17 cellular contexts compared by ENCODE assay signal in genomic region chr6:10725716-10726115, GRCh38. TPM values are rescaled to one million over a fixed set of nuclear protein-coding genes. Genes with fewer than 3 reads are reported as not detected.
A peak's percentile ranks its signal among the peaks of the same experiment; 100 is the strongest.
DNase-seq lines count a peak whose midpoint lies in the region; ATAC-seq and TF ChIP-seq lines count a peak whose summit lies in the region.
"Had no signal": no experiment of that assay in that cellular context is flagged by ENCODE, and none has a peak within 500 bp of the region (broad histone marks: within the 10 kb centered on the region; RNA-seq: fewer than 3 reads in every experiment).

No MANE protein-coding gene starts in this region.

- peak overlapping the region in 2 of 3 experiments; percentile 76 to 80; a peak in 3 of 7 replicates for H3K27ac Mint-ChIP-seq in H9
- H3K27ac Mint-ChIP-seq in chondrocyte (ENCODE audit: unreplicated experiment) = no peak overlapping the region
- H3K27ac Mint-ChIP-seq in neural crest cell (ENCODE audit: unreplicated experiment) = no peak overlapping the region

- no peak overlapping the region for H3K18ac ChIP-seq in H9 (ENCODE audit: insufficient read length, low read depth, low read length)

- no peaks in the 10 kb centered on the region for H3K27me3 ChIP-seq in H9 (ENCODE audit: insufficient read depth, low read length)
- H3K27me3 ChIP-seq: esophagus muscularis mucosa had no signal

- H3K23ac ChIP-seq in H9 (ENCODE audit: insufficient read length, low read depth, low read length) = no peak overlapping the region

- H3K79me1 ChIP-seq in H9 (ENCODE audit: insufficient read depth, low read depth, low read length, poor library complexity, severe bottlenecking) = no peaks in the 10 kb centered on the region

- no peak overlapping the region for H4K8ac ChIP-seq in H9 (replicated peaks; ENCODE audit: insufficient read length, low read depth, low read length)

- no peak overlapping the region for H3T11ph ChIP-seq in H9 (ENCODE audit: low read length)

- H3K27me3 Mint-ChIP-seq in H9 (ENCODE audit: low read depth) = no peaks in the 10 kb centered on the region
- H3K27me3 Mint-ChIP-seq in chondrocyte (ENCODE audit: low read depth) = no peaks in the 10 kb centered on the region
- H3K27me3 Mint-ChIP-seq in neural crest cell (ENCODE audit: low read depth) = no peaks in the 10 kb centered on the region

- no peaks in the 10 kb centered on the region for H4K20me1 ChIP-seq in H9 (ENCODE audit: control insufficient read depth, insufficient read depth, insufficient read length)

- no peak overlapping the region for H4K5ac ChIP-seq in H9 (ENCODE audit: insufficient read length, low read depth, low read length)

- H3K9ac ChIP-seq in H9 (ENCODE audit: extremely low read depth, insufficient read length, low read length) = no peak overlapping the region

- H3K4me1 ChIP-seq in H9 (ENCODE audit: insufficient read depth, low read length) (0 out of 2 replicates have a peak, but pooled peaks cover 2% of the 10 kb centered on the region), mucosa of descending colon (ENCODE audit: low read depth) (peaks cover 13% of the 10 kb centered on the region)

- H3K14ac ChIP-seq in H9 (ENCODE audit: insufficient read depth, low read length) = no peak overlapping the region

- H3K4ac ChIP-seq in H9 (ENCODE audit: low read depth, low read length) = no peak overlapping the region

- H3K9me3 Mint-ChIP-seq in H9 (no peaks in the 10 kb centered on the region; a peak in 2 of 5 replicates), chondrocyte (ENCODE audit: low read depth) (no peaks in the 10 kb centered on the region), neural crest cell (peaks cover 2% of the 10 kb centered on the region)

- H2AK5ac ChIP-seq in H9 (ENCODE audit: insufficient read length, low read length) = no peak overlapping the region

- no peak overlapping the region for H2BK12ac ChIP-seq in H9 (ENCODE audit: insufficient read length, low read depth, low read length)

- H3K4me1 Mint-ChIP-seq in H9 (peaks cover 19 to 23% of the 10 kb centered on the region in 2 experiments), chondrocyte (ENCODE audit: low read depth) (peaks cover 45% of the 10 kb centered on the region), neural crest cell (peaks cover 38% of the 10 kb centered on the region)

- H3K4me3 Mint-ChIP-seq in H9 (peak overlapping the region in 1 of 2 experiments; percentile 43; a peak in 1 of 5 replicates), chondrocyte (ENCODE audit: unreplicated experiment) (no peak overlapping the region), neural crest cell (peak overlapping the region; percentile 98)

- H3K36me3 Mint-ChIP-seq in H9 (ENCODE audit: insufficient read depth in 1 of 3, low read depth in 3 of 3) = peaks cover 16 to 54% (median 50%) of the 10 kb centered on the region in 3 experiments
- peaks cover 23% of the 10 kb centered on the region for H3K36me3 Mint-ChIP-seq in chondrocyte (ENCODE audit: low read depth)
- H3K36me3 Mint-ChIP-seq in neural crest cell (ENCODE audit: low read depth) = peaks cover 16% of the 10 kb centered on the region

- H3K23me2 ChIP-seq in H9 (ENCODE audit: insufficient read length, low read depth, low read length, poor library complexity, severe bottlenecking) = peaks cover 9% of the 10 kb centered on the region

- DNase-seq in Ammon's horn (ENCODE audit: low spot score) = peak; percentile 72
- DNase-seq in H9 = no peak
- peak; percentile 41 for DNase-seq in chondrocyte (ENCODE audit: low spot score)
- DNase-seq in neural crest cell (ENCODE audit: low read depth, low spot score) = no peak
- no peak for DNase-seq in A172 (ENCODE audit: low spot score)
- DNase-seq in mucosa of descending colon = no peak
- no peak for DNase-seq in stimulated activated CD4-positive, alpha-beta T cell treated with anti-CD3 and anti-CD28 coated beads, Interleukin-12 subunit alpha, Interleukin-12 subunit beta, amount 100 ng/mL, for 4 hours
- DNase-seq: activated gamma-delta T cell; effector CD4-positive, alpha-beta T cell; NCI-H1105 treated with DMSO at 0.1 percent for 48 hours; NCI-H510A treated with DMSO at 0.1 percent for 48 hours had no signal

- ATAC-seq in mucosa of descending colon (no peak), HG03196 (IDR thresholded peaks at IDR 0.05; ENCODE audit: unreplicated experiment) (no peak)

- intact Hi-C loops in mucosa of descending colon (cut with DNase I, micrococcal nuclease) = no loop called here

- no peaks in the 10 kb centered on the region for H3K36me3 ChIP-seq in mucosa of descending colon (ENCODE audit: low read depth)

- H3K9me3 ChIP-seq in H9 (ENCODE audit: control insufficient read depth, low read depth, low read length) (no peaks in the 10 kb centered on the region), mucosa of descending colon (no peaks in the 10 kb centered on the region)
- H3K9me3 ChIP-seq: esophagus muscularis mucosa, thoracic aorta had no signal

- no peak overlapping the region for H4K91ac ChIP-seq in H9 (ENCODE audit: insufficient read length, low read depth, low read length)

- H3K4me2 ChIP-seq in H9 (ENCODE audit: insufficient read depth, insufficient read length, low read length) = no peak overlapping the region
- H3K4me2 ChIP-seq: smooth muscle cell had no signal

- H3K27ac ChIP-seq in H9 (ENCODE audit: insufficient read length, low read depth, low read length) = no peak overlapping the region
- H3K27ac ChIP-seq: esophagus muscularis mucosa, thoracic aorta had no signal

- H3K56ac ChIP-seq in H9 (ENCODE audit: insufficient read length, low read depth, low read length) = no peak overlapping the region

- no peak overlapping the region for H2AFZ ChIP-seq in H9 (ENCODE audit: low read length)

- no CpG with 5 or more reads among the region's 9 CpGs for WGBS in H9 (ENCODE audit: extremely low coverage, insufficient read length, low lambda C conversion rate)

- H3K79me2 ChIP-seq in H9 (ENCODE audit: insufficient read depth, low read length) = no peaks in the 10 kb centered on the region

- TF ChIP-seq CTCF in H9 (conservative IDR thresholded peaks at IDR 0.05) (no peak), chondrocyte (IDR thresholded peaks at IDR 0.05) (no peak), neural crest cell (conservative IDR thresholded peaks at IDR 0.05) (no peak), mucosa of descending colon (IDR thresholded peaks at IDR 0.05) (no peak)

- H2BK120ac ChIP-seq in H9 (ENCODE audit: low read depth, low read length, poor library complexity, severe bottlenecking) = no peak overlapping the region

- no peak overlapping the region for H2BK5ac ChIP-seq in H9 (ENCODE audit: insufficient read length, low read length)

- H2BK15ac ChIP-seq in H9 (ENCODE audit: low read depth, low read length) = no peak overlapping the region

- H3K4me3 ChIP-seq in mucosa of descending colon = no peak overlapping the region
- H3K4me3 ChIP-seq: esophagus muscularis mucosa, smooth muscle cell, thoracic aorta had no signal

- H2BK20ac ChIP-seq in H9 (ENCODE audit: low read depth, low read length, poor library complexity, severe bottlenecking) = no peak overlapping the region

RNA-seq across cellular contexts. Expression of gene TMEM14C, which starts 2.8 kb away (rescaled TPM):
- total RNA-seq in H9 (2021) (94.4 and 104 TPM in 2 replicates), chondrocyte (115 to 119 TPM (median 117 TPM) in 3 replicates), neural crest cell (88.3 and 90.5 TPM in 2 replicates), mucosa of descending colon (10 to 100 TPM; 69.2 to 96.3 (median 86.7) TPM)
- total RNA-seq in A172 (2014; rRNA removed; shearing (Covaris generic)) = 312 and 395 TPM in 2 replicates

RNA-seq across cellular contexts. Expression of gene TMEM14B, which starts 21.9 kb away (rescaled TPM):
- total RNA-seq in H9 (2021) (104 and 107 TPM in 2 replicates), chondrocyte (45.5 to 65.9 TPM (median 50.5 TPM) in 3 replicates), neural crest cell (80.8 and 81.5 TPM in 2 replicates), mucosa of descending colon (10 to 100 TPM; 48.9 to 61.2 (median 60.8) TPM)
- total RNA-seq in A172 (2014; rRNA removed; shearing (Covaris generic)) = 240 and 245 TPM in 2 replicates

RNA-seq across cellular contexts. Expression of gene PAK1IP1, which starts 30.9 kb away (rescaled TPM):
- total RNA-seq in H9 (2021) (43.6 and 44.8 TPM in 2 replicates), chondrocyte (11.5 to 14.7 TPM (median 11.9 TPM) in 3 replicates), neural crest cell (21.6 and 25.4 TPM in 2 replicates), mucosa of descending colon (10 to 100 TPM in 1 of 3 donors, 1 to 10 TPM in 2; 5.8 to 12.5 (median 9.8) TPM)
- total RNA-seq in A172 (2014; rRNA removed; shearing (Covaris generic)) = 34.7 and 45.3 TPM in 2 replicates

RNA-seq across cellular contexts. Expression of gene C6orf52, which starts 31.3 kb away (rescaled TPM):
- 1.8 and 2.3 TPM in 2 replicates for total RNA-seq in H9 (2021)
- 0.82 to 0.97 TPM in 2 of 3 replicates, not detected in the other for total RNA-seq in chondrocyte
- total RNA-seq in neural crest cell = 5.3 and 8.2 TPM in 2 replicates
- total RNA-seq in A172 (2014; rRNA removed; shearing (Covaris generic)) = 15.2 and 16.5 TPM in 2 replicates
- 1 to 10 TPM in 2 of 3 donors, not detected in 1; 1.2 to 1.7 TPM for total RNA-seq in mucosa of descending colon
- total RNA-seq: LHCN-M2, lower leg skin, thoracic aorta had no signal

Comparison
In these comparisons a context has a peak if more than half of its experiments do, and no peak if none do; other contexts are left out.
1. DNase-seq: peak in Ammon's horn (single experiment) and chondrocyte (single experiment); none in H9 (single experiment), neural crest cell (single experiment), A172 (single experiment), mucosa of descending colon (0 of 3) and stimulated activated CD4-positive, alpha-beta T cell treated with anti-CD3 and anti-CD28 coated beads, Interleukin-12 subunit alpha, Interleukin-12 subunit beta, amount 100 ng/mL, for 4 hours (single experiment).
2. H3K27ac Mint-ChIP-seq: peak in H9 (2 of 3); none in chondrocyte (single experiment) and neural crest cell (single experiment).